In the genomic region with DNA sequence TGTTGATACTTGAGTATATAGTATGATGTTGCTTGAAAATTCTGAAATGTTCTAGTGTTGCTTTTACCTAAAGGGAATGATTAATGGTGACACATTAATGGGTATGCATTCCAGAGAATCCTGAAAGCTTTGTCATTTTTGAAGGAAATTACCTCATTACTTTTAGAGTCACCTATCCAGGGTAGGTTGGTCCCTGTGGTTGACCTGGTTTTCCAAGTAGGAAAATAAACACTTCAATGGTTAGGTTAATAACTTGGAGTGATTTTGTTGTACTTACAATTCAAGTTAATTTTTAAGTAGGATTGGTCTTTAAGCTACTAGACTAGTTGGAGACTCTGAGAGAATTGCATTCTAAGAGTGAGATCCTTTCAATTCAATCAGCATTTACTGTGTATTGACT, we compare ENCODE assay signal across 1 cellular context.
TF ChIP-seq lines count a peak whose summit lies in the region.

No MANE protein-coding gene starts in this region.

TF ChIP-seq in neural cell, 6 proteins besides CTCF, POLR2A, EP300 and RAD21 (continued from another document):
- TF ChIP-seq, protein P1, sequence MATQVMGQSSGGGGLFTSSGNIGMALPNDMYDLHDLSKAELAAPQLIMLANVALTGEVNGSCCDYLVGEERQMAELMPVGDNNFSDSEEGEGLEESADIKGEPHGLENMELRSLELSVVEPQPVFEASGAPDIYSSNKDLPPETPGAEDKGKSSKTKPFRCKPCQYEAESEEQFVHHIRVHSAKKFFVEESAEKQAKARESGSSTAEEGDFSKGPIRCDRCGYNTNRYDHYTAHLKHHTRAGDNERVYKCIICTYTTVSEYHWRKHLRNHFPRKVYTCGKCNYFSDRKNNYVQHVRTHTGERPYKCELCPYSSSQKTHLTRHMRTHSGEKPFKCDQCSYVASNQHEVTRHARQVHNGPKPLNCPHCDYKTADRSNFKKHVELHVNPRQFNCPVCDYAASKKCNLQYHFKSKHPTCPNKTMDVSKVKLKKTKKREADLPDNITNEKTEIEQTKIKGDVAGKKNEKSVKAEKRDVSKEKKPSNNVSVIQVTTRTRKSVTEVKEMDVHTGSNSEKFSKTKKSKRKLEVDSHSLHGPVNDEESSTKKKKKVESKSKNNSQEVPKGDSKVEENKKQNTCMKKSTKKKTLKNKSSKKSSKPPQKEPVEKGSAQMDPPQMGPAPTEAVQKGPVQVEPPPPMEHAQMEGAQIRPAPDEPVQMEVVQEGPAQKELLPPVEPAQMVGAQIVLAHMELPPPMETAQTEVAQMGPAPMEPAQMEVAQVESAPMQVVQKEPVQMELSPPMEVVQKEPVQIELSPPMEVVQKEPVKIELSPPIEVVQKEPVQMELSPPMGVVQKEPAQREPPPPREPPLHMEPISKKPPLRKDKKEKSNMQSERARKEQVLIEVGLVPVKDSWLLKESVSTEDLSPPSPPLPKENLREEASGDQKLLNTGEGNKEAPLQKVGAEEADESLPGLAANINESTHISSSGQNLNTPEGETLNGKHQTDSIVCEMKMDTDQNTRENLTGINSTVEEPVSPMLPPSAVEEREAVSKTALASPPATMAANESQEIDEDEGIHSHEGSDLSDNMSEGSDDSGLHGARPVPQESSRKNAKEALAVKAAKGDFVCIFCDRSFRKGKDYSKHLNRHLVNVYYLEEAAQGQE (IDR thresholded peaks at IDR 0.05; ENCODE audit: borderline replicate concordance), result peak; percentile 64
